In the genomic region with DNA sequence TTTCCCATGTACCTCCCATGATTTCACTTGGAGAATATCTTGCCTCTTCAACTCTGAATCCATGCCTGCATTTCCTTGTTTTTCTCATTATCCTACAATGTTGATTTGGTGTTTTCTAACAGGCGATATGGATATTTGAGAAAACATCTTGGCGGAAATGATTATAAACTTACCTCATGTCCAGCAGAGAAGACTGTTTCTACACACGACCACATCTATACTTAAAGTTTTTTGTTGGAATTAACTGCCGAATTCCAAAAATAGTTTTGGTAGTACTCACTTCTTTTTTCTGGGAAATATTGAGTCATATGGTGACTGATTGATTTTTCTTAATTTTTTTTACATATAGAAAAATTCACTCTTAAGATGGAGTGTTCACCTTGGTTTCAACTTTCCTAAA, we compare ENCODE assay signal across 16 cellular contexts. TPM values are rescaled to one million over a fixed set of nuclear protein-coding genes. Genes with fewer than 3 reads are reported as not detected.
DNase-seq lines count a peak whose midpoint lies in the region; ATAC-seq and TF ChIP-seq lines count a peak whose summit lies in the region.
"Had no signal": no experiment of that assay in that cellular context is flagged by ENCODE, and none has a peak within 500 bp of the region (broad histone marks: within the 10 kb centered on the region; RNA-seq: fewer than 3 reads in every experiment).

No MANE protein-coding gene starts in this region.

- H3K4me2 ChIP-seq in MM.1S (ENCODE audit: low read depth, low read length), result no peak overlapping the region

- H3K9me3 ChIP-seq in MM.1S (replicated peaks; ENCODE audit: insufficient read depth, low read length) (no peaks in the 10 kb centered on the region), breast epithelium (no peaks in the 10 kb centered on the region)
- H3K9me3 ChIP-seq: tibial artery had no signal

- H3K4me3 ChIP-seq in MM.1S (ENCODE audit: low read length), result no peak overlapping the region
- no peak overlapping the region for H3K4me3 ChIP-seq in breast epithelium
- H3K4me3 ChIP-seq: skin epidermis, tibial artery had no signal

- H2AFZ ChIP-seq in MM.1S (ENCODE audit: low read length), result no peak overlapping the region

- H3K4me3 Mint-ChIP-seq in activated naive CD4-positive, alpha-beta T cell treated with anti-CD3 and anti-CD28 coated beads for 36 hours, result no peak overlapping the region
- H3K4me3 Mint-ChIP-seq: activated T-cell treated with anti-CD3 and anti-CD28 coated beads, Interleukin-2, amount 50 U/mL, for 4 hours; stimulated activated effector memory CD8-positive, alpha-beta T cell treated with anti-CD3 and anti-CD28 coated beads, Interleukin-12 subunit alpha, Interleukin-12 subunit beta, amount 100 ng/mL, for 72 hours had no signal

- no peaks in the 10 kb centered on the region for H3K9me2 ChIP-seq in MM.1S (replicated peaks; ENCODE audit: insufficient read depth, low read length)

- peak; percentile 3 for DNase-seq in AG08396 (ENCODE audit: low spot score)
- DNase-seq in HS-5 (ENCODE audit: low read depth), result peak; percentile 82
- peak; percentile 62 for DNase-seq in amniotic epithelial cell (ENCODE audit: low read depth)
- peak; percentile 11 for DNase-seq in hepatic stellate cell (ENCODE audit: low spot score)
- no peak for DNase-seq in MM.1S
- no peak for DNase-seq in activated naive CD4-positive, alpha-beta T cell treated with anti-CD3 and anti-CD28 coated beads for 36 hours
- DNase-seq in breast epithelium (ENCODE audit: low spot score in 2 of 2), result no peak
- DNase-seq: activated T-cell treated with anti-CD3 and anti-CD28 coated beads, Interleukin-2, amount 50 U/mL, for 4 hours; NCI-H446 treated with DMSO at 0.1 percent for 48 hours; tibial artery had no signal

- no peak for ATAC-seq in GM21423 (IDR thresholded peaks at IDR 0.05; ENCODE audit: unreplicated experiment)
- ATAC-seq: activated T-cell treated with anti-CD3 and anti-CD28 coated beads, Interleukin-2, amount 50 U/mL, for 4 hours; stimulated activated effector memory CD8-positive, alpha-beta T cell treated with anti-CD3 and anti-CD28 coated beads, Interleukin-12 subunit alpha, Interleukin-12 subunit beta, amount 100 ng/mL, for 72 hours had no signal

- intact Hi-C loops in activated naive CD4-positive, alpha-beta T cell treated with anti-CD3 and anti-CD28 coated beads for 36 hours (cut with micrococcal nuclease), result no loop called here
- intact Hi-C loops in breast epithelium (cut with DNase I; ENCODE audit: low total_unique reads), result no loop called here

- no peak for TF ChIP-seq POLR2A in breast epithelium (IDR thresholded peaks at IDR 0.05)

- no peaks in the 10 kb centered on the region for H3K79me2 ChIP-seq in MM.1S (ENCODE audit: low read length)

- H3F3A ChIP-seq in MM.1S (ENCODE audit: insufficient read depth, low read length), result no peaks in the 10 kb centered on the region

- no peaks in the 10 kb centered on the region for H3K4me1 Mint-ChIP-seq in activated naive CD4-positive, alpha-beta T cell treated with anti-CD3 and anti-CD28 coated beads for 36 hours (ENCODE audit: low read depth)
- H3K4me1 Mint-ChIP-seq: stimulated activated effector memory CD8-positive, alpha-beta T cell treated with anti-CD3 and anti-CD28 coated beads, Interleukin-12 subunit alpha, Interleukin-12 subunit beta, amount 100 ng/mL, for 72 hours had no signal

- H3K36me3 Mint-ChIP-seq in activated naive CD4-positive, alpha-beta T cell treated with anti-CD3 and anti-CD28 coated beads for 36 hours (ENCODE audit: low read depth), result no peaks in the 10 kb centered on the region
- H3K36me3 Mint-ChIP-seq: stimulated activated effector memory CD8-positive, alpha-beta T cell treated with anti-CD3 and anti-CD28 coated beads, Interleukin-12 subunit alpha, Interleukin-12 subunit beta, amount 100 ng/mL, for 72 hours had no signal

- no peak overlapping the region for H3K9ac ChIP-seq in MM.1S (ENCODE audit: low read length)

- H3K27me3 ChIP-seq in MM.1S (replicated peaks; ENCODE audit: insufficient read depth, low read length) (no peaks in the 10 kb centered on the region), breast epithelium (no peaks in the 10 kb centered on the region)
- H3K27me3 ChIP-seq: tibial artery had no signal

- H3K36me3 ChIP-seq in MM.1S (replicated peaks; ENCODE audit: insufficient read depth, low read length) (no peaks in the 10 kb centered on the region), breast epithelium (no peaks in the 10 kb centered on the region)
- H3K36me3 ChIP-seq: tibial artery had no signal

- TF ChIP-seq CTCF in MM.1S (IDR thresholded peaks at IDR 0.05; ENCODE audit: low read length) (no peak), breast epithelium (IDR thresholded peaks at IDR 0.05) (no peak)

- no peak overlapping the region for H3K27ac ChIP-seq in MM.1S (ENCODE audit: low read length)
- no peak overlapping the region for H3K27ac ChIP-seq in breast epithelium
- H3K27ac ChIP-seq: epithelial cell of prostate, skin epidermis, tibial artery had no signal

- H3K4me1 ChIP-seq in MM.1S (ENCODE audit: low read length), result no peaks in the 10 kb centered on the region
- no peaks in the 10 kb centered on the region for H3K4me1 ChIP-seq in breast epithelium

- no peak overlapping the region for H3K27ac Mint-ChIP-seq in activated naive CD4-positive, alpha-beta T cell treated with anti-CD3 and anti-CD28 coated beads for 36 hours
- H3K27ac Mint-ChIP-seq: stimulated activated effector memory CD8-positive, alpha-beta T cell treated with anti-CD3 and anti-CD28 coated beads, Interleukin-12 subunit alpha, Interleukin-12 subunit beta, amount 100 ng/mL, for 72 hours had no signal

- no peaks in the 10 kb centered on the region for H3K9me3 Mint-ChIP-seq in activated naive CD4-positive, alpha-beta T cell treated with anti-CD3 and anti-CD28 coated beads for 36 hours
- H3K9me3 Mint-ChIP-seq: activated T-cell treated with anti-CD3 and anti-CD28 coated beads, Interleukin-2, amount 50 U/mL, for 4 hours; stimulated activated effector memory CD8-positive, alpha-beta T cell treated with anti-CD3 and anti-CD28 coated beads, Interleukin-12 subunit alpha, Interleukin-12 subunit beta, amount 100 ng/mL, for 72 hours had no signal

- no peaks in the 10 kb centered on the region for H4K20me1 ChIP-seq in MM.1S (ENCODE audit: insufficient read depth, low read length)

- H3K27me3 Mint-ChIP-seq in activated naive CD4-positive, alpha-beta T cell treated with anti-CD3 and anti-CD28 coated beads for 36 hours (ENCODE audit: low read depth), result no peaks in the 10 kb centered on the region

- CTCF ChIA-PET in activated naive CD4-positive, alpha-beta T cell treated with anti-CD3 and anti-CD28 coated beads for 36 hours (lab: Charles Lee), result no interaction called here

RNA-seq across cellular contexts. Expression of gene TMEFF2, which starts 41.4 kb away (rescaled TPM):
- total RNA-seq in activated naive CD4-positive, alpha-beta T cell treated with anti-CD3 and anti-CD28 coated beads for 36 hours, result not detected
- total RNA-seq in breast epithelium, result under 1 TPM in 1 of 3 donors, not detected in 2; 0.32 TPM
- total RNA-seq: activated T-cell treated with anti-CD3 and anti-CD28 coated beads, Interleukin-2, amount 50 U/mL, for 4 hours; G401; omental fat pad had no signal

Comparison
In these comparisons a context has a peak if more than half of its experiments do, and no peak if none do; other contexts are left out.
1. DNase-seq: peak in AG08396 (single experiment), HS-5 (single experiment), amniotic epithelial cell (single experiment) and hepatic stellate cell (single experiment); none in MM.1S (single experiment), activated naive CD4-positive, alpha-beta T cell treated with anti-CD3 and anti-CD28 coated beads for 36 hours (single experiment) and breast epithelium (0 of 2).